In genomic region chr13:101576977-101577376, GRCh38 we compare ENCODE assay signal across 15 cellular contexts.
"Had no signal": no experiment of that assay in that cellular context is flagged by ENCODE, and none has a peak within 500 bp of the region (broad histone marks: within the 10 kb centered on the region; RNA-seq: fewer than 3 reads in every experiment).

No MANE protein-coding gene starts in this region.

- H3K9me3 ChIP-seq: esophagus muscularis mucosa, stomach, thoracic aorta had no signal

- DNase-seq: activated CD4-positive, alpha-beta T cell treated with anti-CD3 and anti-CD28 coated beads, Interleukin-2, amount 50 U/mL, for 4 hours; activated CD4-positive, CD25-positive, alpha-beta regulatory T cell treated with anti-CD3 and anti-CD28 coated beads, Interleukin-2, amount 50 U/mL, for 72 hours; activated effector memory CD4-positive, alpha-beta T cell treated with Interleukin-2 at 50 U/mL for 16 hours; activated T-cell treated with anti-CD3 and anti-CD28 coated beads, Interleukin-2, amount 50 U/mL, for 24 hours; amygdala; dorsolateral prefrontal cortex; foreskin melanocyte; head of caudate nucleus; left ventricle myocardium superior; stomach had no signal

- H3K4me1 ChIP-seq: esophagus muscularis mucosa had no signal

- H3K36me3 ChIP-seq: esophagus muscularis mucosa, stomach, thoracic aorta had no signal

- H3K27ac ChIP-seq: dorsolateral prefrontal cortex, esophagus muscularis mucosa, skin epidermis, stomach, thoracic aorta had no signal

- H3K4me3 ChIP-seq: dorsolateral prefrontal cortex, esophagus muscularis mucosa, skin epidermis, stomach, thoracic aorta had no signal

- FAIRE-seq: endometrium, islet of Langerhans had no signal

- H3K27me3 ChIP-seq: esophagus muscularis mucosa, stomach had no signal
